17 cellular contexts compared by ENCODE assay signal in genomic region chr1:116359060-116359830, GRCh38. TPM values are rescaled to one million over a fixed set of nuclear protein-coding genes. Genes with fewer than 3 reads are reported as not detected.
A peak's percentile ranks its signal among the peaks of the same experiment; 100 is the strongest.
DNase-seq lines count a peak whose midpoint lies in the region; ATAC-seq, FAIRE-seq and TF ChIP-seq lines count a peak whose summit lies in the region.
"Had no signal": no experiment of that assay in that cellular context is flagged by ENCODE, and none has a peak within 500 bp of the region (broad histone marks: within the 10 kb centered on the region; RNA-seq: fewer than 3 reads in every experiment).

No MANE protein-coding gene starts in this region.

- no peaks in the 10 kb centered on the region for H3K27me3 ChIP-seq in endothelial cell of umbilical vein (ENCODE audit: control insufficient read depth in 2 of 2, insufficient read depth in 2 of 2, low read length in 2 of 2)
- no peaks in the 10 kb centered on the region for H3K27me3 ChIP-seq in naive thymus-derived CD4-positive, alpha-beta T cell (ENCODE audit: control insufficient read depth in 2 of 2, insufficient read depth in 2 of 2, low read length in 2 of 2)
- H3K27me3 ChIP-seq: ascending aorta had no signal

- peaks cover 0 to 5% (median 0%) of the 10 kb centered on the region in 5 donors for H3K36me3 Mint-ChIP-seq in naive thymus-derived CD4-positive, alpha-beta T cell
- H3K36me3 Mint-ChIP-seq: activated CD4-positive, alpha-beta memory T cell treated with anti-CD3 and anti-CD28 coated beads for 36 hours had no signal

- CTCF ChIA-PET in RWPE1 (lab: Yijun Ruan, JAX) = interaction anchor here (0.6 to 1.2 kb wide), 4 partner anchors 10 to 220 kb away, joined by 3 to 4 read pairs (median 3); no protein-coding TSS in a partner anchor
- CTCF ChIA-PET in endothelial cell of umbilical vein (lab: Charles Lee) = interaction anchor here (0.8 to 4.9 kb wide), 9 partner anchors 11 to 220 kb away, joined by 3 to 78 read pairs (median 6); no protein-coding TSS in a partner anchor
- CTCF ChIA-PET in naive thymus-derived CD4-positive, alpha-beta T cell (lab: Charles Lee) = interaction anchor here (1.6 kb wide), 1 partner anchor 126 kb away, joined by 6 read pairs; no protein-coding TSS in a partner anchor

- FAIRE-seq in endothelial cell of umbilical vein (lab: Jason Lieb, UNC) (no peak), frontal cortex (lab: Jason Lieb, UNC) (no peak)

- peak overlapping the region in 1 of 10 donors; percentile 7 for H3K4me3 Mint-ChIP-seq in naive thymus-derived CD4-positive, alpha-beta T cell
- H3K4me3 Mint-ChIP-seq: activated CD4-positive, alpha-beta memory T cell treated with anti-CD3 and anti-CD28 coated beads for 36 hours; H9 had no signal

- no peak overlapping the region for H3K9ac ChIP-seq in endothelial cell of umbilical vein (replicated peaks; ENCODE audit: extremely low read depth, insufficient read depth, low read length)

- no peak for ATAC-seq in naive thymus-derived CD4-positive, alpha-beta T cell
- ATAC-seq in GM19463 (IDR thresholded peaks at IDR 0.05; ENCODE audit: unreplicated experiment) (no peak), GM21737 (IDR thresholded peaks at IDR 0.05; ENCODE audit: unreplicated experiment) (no peak)

- POLR2A ChIA-PET in RWPE1 (lab: Yijun Ruan, JAX; ENCODE audit: low non-redundant PET) (interaction anchor here (0.6 kb wide), 1 partner anchor 15 kb away, joined by 3 read pairs; no protein-coding TSS in a partner anchor), endothelial cell of umbilical vein (lab: Charles Lee) (no interaction called here)
- POLR2A ChIA-PET in naive thymus-derived CD4-positive, alpha-beta T cell (lab: Charles Lee) = interaction anchor here (1.0 to 2.6 kb wide), 5 partner anchors 11 to 18 kb away, joined by 3 to 8 read pairs (median 6); partner anchors contain the start of gene ATP1A1

- DNase-seq in HCEC 1CT (peak; percentile 64), RWPE1 (ENCODE audit: low spot score) (peak; percentile 52), endothelial cell of umbilical vein (ENCODE audit: low read depth, low spot score) (peak; percentile 34), frontal cortex (ENCODE audit: low spot score in 2 of 2) (no peak), foreskin melanocyte (no peak)
- DNase-seq in naive thymus-derived CD4-positive, alpha-beta T cell = no peak
- DNase-seq: activated CD4-positive, alpha-beta memory T cell treated with anti-CD3 and anti-CD28 coated beads for 36 hours; DMS 273 treated with DMSO at 0.1 percent for 48 hours; effector CD4-positive, alpha-beta T cell; glutamatergic neuron; H9; NCI-H1930; SHP77 treated with DMSO at 0.1 percent for 48 hours had no signal

- no peaks in the 10 kb centered on the region for H3K9me3 ChIP-seq in endothelial cell of umbilical vein (replicated peaks; ENCODE audit: control insufficient read depth, insufficient read depth, low read length)
- no peaks in the 10 kb centered on the region for H3K9me3 ChIP-seq in naive thymus-derived CD4-positive, alpha-beta T cell (ENCODE audit: control insufficient read depth in 2 of 3, low read length in 3 of 3)
- H3K9me3 ChIP-seq: ascending aorta had no signal

- no peaks in the 10 kb centered on the region for H3K79me2 ChIP-seq in endothelial cell of umbilical vein (ENCODE audit: control insufficient read depth, insufficient read depth, low read length)

- intact Hi-C loops in endothelial cell of umbilical vein (cut with micrococcal nuclease) = loop anchor here (5.0 kb wide), 1 partner anchor 207 kb away; no protein-coding TSS in a partner anchor
- intact Hi-C loops in naive thymus-derived CD4-positive, alpha-beta T cell (cut with micrococcal nuclease) = loop anchor here in 1 of 2 donors (1.0 kb wide), 1 partner anchor 12 kb away; no protein-coding TSS in a partner anchor

- peaks cover 21% of the 10 kb centered on the region for H3K4me1 ChIP-seq in endothelial cell of umbilical vein (ENCODE audit: control insufficient read depth, extremely low read depth, insufficient read depth, low read length)
- peaks cover 0 to 13% of the 10 kb centered on the region in 2 donors for H3K4me1 ChIP-seq in naive thymus-derived CD4-positive, alpha-beta T cell (ENCODE audit: control insufficient read depth in 2 of 2, insufficient read depth in 2 of 2, low read length in 2 of 2)
- H3K4me1 ChIP-seq: ascending aorta had no signal

- BruUV-seq in endothelial cell of umbilical vein (replicated peaks; lab: Mats Ljungman, UMichigan) = no TSS peak

- H4K20me1 ChIP-seq in endothelial cell of umbilical vein (replicated peaks; ENCODE audit: control insufficient read depth, extremely low read depth, insufficient read depth, low read length) = no peaks in the 10 kb centered on the region

- H3K36me3 ChIP-seq in endothelial cell of umbilical vein (ENCODE audit: control insufficient read depth in 2 of 2, extremely low read depth in 1 of 2, insufficient read depth in 2 of 2, low read length in 2 of 2) = no peaks in the 10 kb centered on the region
- H3K36me3 ChIP-seq in naive thymus-derived CD4-positive, alpha-beta T cell (ENCODE audit: control insufficient read depth in 2 of 3, insufficient read depth in 3 of 3, low read length in 3 of 3) = no peaks in the 10 kb centered on the region
- H3K36me3 ChIP-seq: ascending aorta had no signal

- no peak overlapping the region for H3K27ac ChIP-seq in RWPE1
- H3K27ac ChIP-seq in endothelial cell of umbilical vein (ENCODE audit: insufficient read depth, low read depth, low read length) = no peak overlapping the region
- H3K27ac ChIP-seq in naive thymus-derived CD4-positive, alpha-beta T cell (ENCODE audit: low read depth, low read length) = no peak overlapping the region
- H3K27ac ChIP-seq: ascending aorta had no signal

- no peak for TF ChIP-seq CTCF in RWPE1 (conservative IDR thresholded peaks at IDR 0.05; ENCODE audit: low read depth)
- no peak for TF ChIP-seq CTCF in endothelial cell of umbilical vein (IDR thresholded peaks at IDR 0.05; ENCODE audit: extremely low read depth in 1 of 2, insufficient read depth in 1 of 2, low read depth in 1 of 2, low read length in 2 of 2)

- TF ChIP-seq POLR2A in endothelial cell of umbilical vein (IDR thresholded peaks at IDR 0.05; ENCODE audit: low read depth, low read length) = no peak

- no peak overlapping the region for H3K4me3 ChIP-seq in endothelial cell of umbilical vein (replicated peaks in 1 of 3; ENCODE audit: insufficient read depth in 1 of 3, low read depth in 1 of 3, low read length in 3 of 3)
- no peak overlapping the region for H3K4me3 ChIP-seq in naive thymus-derived CD4-positive, alpha-beta T cell (ENCODE audit: low read length)
- H3K4me3 ChIP-seq: ascending aorta had no signal

- H3K27me3 Mint-ChIP-seq in naive thymus-derived CD4-positive, alpha-beta T cell = peaks cover 0 to 23% (median 0%) of the 10 kb centered on the region in 5 donors
- H3K27me3 Mint-ChIP-seq: activated CD4-positive, alpha-beta memory T cell treated with anti-CD3 and anti-CD28 coated beads for 36 hours; progenitor cell of endocrine pancreas had no signal

- peak overlapping the region in 6 of 9 donors; percentile 14 to 57 (median 32) for H3K27ac Mint-ChIP-seq in naive thymus-derived CD4-positive, alpha-beta T cell
- H3K27ac Mint-ChIP-seq: activated CD4-positive, alpha-beta memory T cell treated with anti-CD3 and anti-CD28 coated beads for 36 hours; progenitor cell of endocrine pancreas had no signal

- peak overlapping the region; percentile 25 for H2AFZ ChIP-seq in endothelial cell of umbilical vein (ENCODE audit: low read depth, low read length)

- H3K9me1 ChIP-seq in endothelial cell of umbilical vein (replicated peaks; ENCODE audit: control insufficient read depth, extremely low read depth, insufficient read depth, low read length) = no peaks in the 10 kb centered on the region

- peaks cover 4 to 66% (median 37%) of the 10 kb centered on the region in 7 donors for H3K4me1 Mint-ChIP-seq in naive thymus-derived CD4-positive, alpha-beta T cell

- H3K9me3 Mint-ChIP-seq in naive thymus-derived CD4-positive, alpha-beta T cell = peaks cover 0 to 5% (median 0%) of the 10 kb centered on the region in 11 donors
- H3K9me3 Mint-ChIP-seq: activated CD4-positive, alpha-beta memory T cell treated with anti-CD3 and anti-CD28 coated beads for 36 hours; H9 had no signal

- dilution Hi-C loops in endothelial cell of umbilical vein (cut with MboI; ENCODE audit: extremely low pct_ligation_motif_present, low sequenced_read_pairs) = no loop called here

- no peak overlapping the region for H3K4me2 ChIP-seq in endothelial cell of umbilical vein (ENCODE audit: insufficient read depth, low read length)

TF ChIP-seq in endothelial cell of umbilical vein, 7 proteins besides CTCF, POLR2A, EP300 and RAD21:
- TF ChIP-seq JUN (IDR thresholded peaks at IDR 0.05; ENCODE audit: borderline replicate concordance, insufficient read depth, insufficient read length, low read depth) = no peak
- no peak for TF ChIP-seq EZH2 (IDR thresholded peaks at IDR 0.05; ENCODE audit: borderline replicate concordance, low read depth, low read length, severe bottlenecking)
- TF ChIP-seq MAX (IDR thresholded peaks at IDR 0.05; ENCODE audit: insufficient read depth, insufficient read length) = no peak
- TF ChIP-seq MYC (IDR thresholded peaks at IDR 0.05; ENCODE audit: low read depth, low read length) = no peak
- TF ChIP-seq POLR2AphosphoS5 (IDR thresholded peaks at IDR 0.05; ENCODE audit: insufficient read depth, low read depth, low read length) = no peak
- TF ChIP-seq FOS (IDR thresholded peaks at IDR 0.05; ENCODE audit: borderline replicate concordance, insufficient read depth, low read length) = no peak
- no peak for TF ChIP-seq GATA2 (IDR thresholded peaks at IDR 0.05; ENCODE audit: insufficient read depth, insufficient read length, low read depth, low read length)

RNA-seq across cellular contexts. Expression of gene ATP1A1, which starts 13.8 kb away (rescaled TPM):
- total RNA-seq in endothelial cell of umbilical vein (263 and 325 TPM in 2 replicates), frontal cortex (79.9 TPM)
- polyA plus RNA-seq in endothelial cell of umbilical vein = 184 and 263 TPM in 2 replicates
- 256 and 276 TPM in 2 replicates for polyA plus RNA-seq in endothelial cell of umbilical vein (2011; cell fraction: cytosol; rRNA removed)
- 313 and 354 TPM in 2 replicates for polyA plus RNA-seq in endothelial cell of umbilical vein (2011; cell fraction: nucleus; rRNA removed)
- 243 and 307 TPM in 2 replicates for polyA plus RNA-seq in endothelial cell of umbilical vein (2012)
- polyA minus RNA-seq in endothelial cell of umbilical vein = 602 and 647 TPM in 2 replicates
- polyA minus RNA-seq in endothelial cell of umbilical vein (2011; cell fraction: cytosol; rRNA and poly(A)+ RNA removed) = 106 TPM
- 270 and 431 TPM in 2 replicates for polyA minus RNA-seq in endothelial cell of umbilical vein (2011; cell fraction: nucleus; rRNA and poly(A)+ RNA removed)
- total RNA-seq in naive thymus-derived CD4-positive, alpha-beta T cell = 100 to 1,000 TPM; 228 to 315 (median 287) TPM
- 10 to 100 TPM; 75.0 to 86.0 TPM for polyA plus RNA-seq in naive thymus-derived CD4-positive, alpha-beta T cell

Comparison
In these comparisons a context has a peak if more than half of its experiments do, and no peak if none do; other contexts are left out.
1. DNase-seq: peak in HCEC 1CT (single experiment), RWPE1 (single experiment) and endothelial cell of umbilical vein (single experiment); none in naive thymus-derived CD4-positive, alpha-beta T cell (0 of 9), frontal cortex (0 of 2) and foreskin melanocyte (single experiment).